In genomic region chr9:114879165-114879564, GRCh38 we compare ENCODE assay signal across 23 cellular contexts. TPM values are rescaled to one million over a fixed set of nuclear protein-coding genes. Genes with fewer than 3 reads are reported as not detected.
"Had no signal": no experiment of that assay in that cellular context is flagged by ENCODE, and none has a peak within 500 bp of the region (broad histone marks: within the 10 kb centered on the region; RNA-seq: fewer than 3 reads in every experiment).

No MANE protein-coding gene starts in this region.

- H3K4me1 ChIP-seq: SJSA1 had no signal

- H3K27ac ChIP-seq: brain microvascular endothelial cell, cardiac muscle cell, KMS-11, RWPE1, SJSA1 had no signal

- H3K9ac ChIP-seq: KMS-11 had no signal

- H3K36me3 ChIP-seq: brain microvascular endothelial cell, cardiac muscle cell, SJSA1 had no signal

- H3K27me3 ChIP-seq: brain microvascular endothelial cell, SJSA1 had no signal

- H3K27ac Mint-ChIP-seq: activated CD8-positive, alpha-beta memory T cell treated with anti-CD3 and anti-CD28 coated beads, Interleukin-2, amount 10 ng/mL, durations not matched to agents 7 days and 5 days; activated naive CD4-positive, alpha-beta T cell treated with anti-CD3 and anti-CD28 coated beads for 36 hours; activated naive CD8-positive, alpha-beta T cell treated with anti-CD3 and anti-CD28 coated beads for 36 hours; activated T-cell treated with anti-CD3 and anti-CD28 coated beads, Interleukin-2, amount 50 U/mL, for 24 hours; activated T-helper 1 cell treated with anti-CD3 and anti-CD28 coated beads, Interleukin-12 subunit alpha, Interleukin-12 subunit beta, Interleukin-2, Interleukin-4 antibody, amounts not matched to agents 30 ng/mL and 10 ng/mL and 1 ng/mL, durations not matched to agents 14 hours and 24 hours and 36 hours; T-helper 1 cell treated with Interleukin-12 subunit alpha and Interleukin-12 subunit beta and Interleukin-4 antibody, amounts not matched to agents 30 μg/mL and 1 μg/mL, for 36 hours; WTC11 had no signal

- H3K9me3 ChIP-seq: SJSA1 had no signal

- ATAC-seq: activated CD8-positive, alpha-beta memory T cell treated with anti-CD3 and anti-CD28 coated beads, Interleukin-2, amount 10 ng/mL, durations not matched to agents 7 days and 5 days; WTC11 had no signal

- H3K4me2 ChIP-seq: KMS-11 had no signal

- DNase-seq: activated CD4-positive, alpha-beta T cell treated with anti-CD3 and anti-CD28 coated beads for 48 hours; activated CD4-positive, alpha-beta T cell treated with anti-CD3 and anti-CD28 coated beads, Interleukin-2, amount 50 U/mL, for 48 hours; activated CD4-positive, CD25-positive, alpha-beta regulatory T cell treated with anti-CD3 and anti-CD28 coated beads, Interleukin-2, amount 50 U/mL, for 72 hours; activated CD8-positive, alpha-beta memory T cell treated with anti-CD3 and anti-CD28 coated beads, Interleukin-2, amount 10 ng/mL, durations not matched to agents 7 days and 5 days; activated gamma-delta T cell; activated naive CD4-positive, alpha-beta T cell treated with anti-CD3 and anti-CD28 coated beads for 36 hours; activated naive CD8-positive, alpha-beta T cell treated with anti-CD3 and anti-CD28 coated beads for 36 hours; activated T-cell treated with anti-CD3 and anti-CD28 coated beads, Interleukin-2, amount 50 U/mL, for 24 hours; brain microvascular endothelial cell; MM.1S; NCI-H1105; NCI-H1436; NCI-H1694 treated with DMSO at 0.1 percent for 48 hours; NCI-H2029 treated with DMSO at 0.1 percent for 48 hours; NCI-H524; SHP77 had no signal

- H3K36me3 Mint-ChIP-seq: WTC11 had no signal

- H3K4me3 ChIP-seq: cardiac muscle cell, SJSA1 had no signal

RNA-seq across cellular contexts. Expression of gene TNFSF8, which starts 51.2 kb away (rescaled TPM):
- total RNA-seq: cardiac muscle cell, SJSA1, WTC11 had no signal
- polyA plus RNA-seq: cardiac muscle cell had no signal
